ENCODE assay signal across 28 cellular contexts in genomic region chr20:3199976-3200755, GRCh38. TPM values are rescaled to one million over a fixed set of nuclear protein-coding genes. Genes with fewer than 3 reads are reported as not detected.
DNase-seq lines count a peak whose midpoint lies in the region; ATAC-seq, FAIRE-seq and TF ChIP-seq lines count a peak whose summit lies in the region.
"Had no signal": no experiment of that assay in that cellular context is flagged by ENCODE, and none has a peak within 500 bp of the region (broad histone marks: within the 10 kb centered on the region; RNA-seq: fewer than 3 reads in every experiment).

No MANE protein-coding gene starts in this region.

- no peak overlapping the region for H3K9ac ChIP-seq in GM12878 (ENCODE audit: control insufficient read depth, insufficient read depth, low read length)

- no peak overlapping the region for H3K4me3 Mint-ChIP-seq in activated naive CD8-positive, alpha-beta T cell
- no peak overlapping the region for H3K4me3 Mint-ChIP-seq in activated naive CD8-positive, alpha-beta T cell treated with anti-CD3 and anti-CD28 coated beads for 36 hours
- no peak overlapping the region for H3K4me3 Mint-ChIP-seq in stimulated activated memory B cell treated with anti-CD40 and anti-IgM and Interleukin-4, amounts not matched to agents 10 μg/mL and 1 μg/mL and 100 μg/mL, for 72 hours
- H3K4me3 Mint-ChIP-seq: natural killer cell treated with Interleukin-12 subunit alpha and Interleukin-12 subunit beta and Interleukin-15 and Interleukin-18, amount 100 ng/mL, for 72 hours; stimulated activated naive CD8-positive, alpha-beta T cell treated with anti-CD3 and anti-CD28 coated beads, Interleukin-15, Interleukin-2, amounts not matched to agents 100 ng/mL and 50 ng/mL, for 24 hours; T-helper 2 cell treated with Interferon-gamma antibody and Interleukin-4, amounts not matched to agents 5 μg/mL and 100 μg/mL, for 36 hours had no signal

- no peaks in the 10 kb centered on the region for H3K27me3 Mint-ChIP-seq in activated naive CD8-positive, alpha-beta T cell
- no peaks in the 10 kb centered on the region for H3K27me3 Mint-ChIP-seq in activated naive CD8-positive, alpha-beta T cell treated with anti-CD3 and anti-CD28 coated beads for 36 hours
- H3K27me3 Mint-ChIP-seq in stimulated activated memory B cell treated with anti-CD40 and anti-IgM and Interleukin-4, amounts not matched to agents 10 μg/mL and 1 μg/mL and 100 μg/mL, for 72 hours, result no peaks in the 10 kb centered on the region
- H3K27me3 Mint-ChIP-seq: IgD-negative memory B cell; natural killer cell treated with Interleukin-12 subunit alpha and Interleukin-12 subunit beta and Interleukin-15 and Interleukin-18, amount 100 ng/mL, for 72 hours; stimulated activated naive CD8-positive, alpha-beta T cell treated with anti-CD3 and anti-CD28 coated beads, Interleukin-15, Interleukin-2, amounts not matched to agents 100 ng/mL and 50 ng/mL, for 24 hours had no signal

- FAIRE-seq in GM12878 (lab: Jason Lieb, UNC), result no peak
- FAIRE-seq: endothelial cell of umbilical vein, frontal cortex, urothelium cell line had no signal

- peaks cover 11% of the 10 kb centered on the region for H3K36me3 Mint-ChIP-seq in activated naive CD8-positive, alpha-beta T cell
- H3K36me3 Mint-ChIP-seq in activated naive CD8-positive, alpha-beta T cell treated with anti-CD3 and anti-CD28 coated beads for 36 hours, result peaks cover 33% of the 10 kb centered on the region
- peaks cover 41% of the 10 kb centered on the region for H3K36me3 Mint-ChIP-seq in stimulated activated memory B cell treated with anti-CD40 and anti-IgM and Interleukin-4, amounts not matched to agents 10 μg/mL and 1 μg/mL and 100 μg/mL, for 72 hours

- CTCF ChIA-PET in GM10248 (lab: Yijun Ruan, JAX), result interaction anchor here (1.1 to 1.3 kb wide), 2 partner anchors 18 to 76 kb away, joined by 3 to 5 read pairs; no protein-coding TSS in a partner anchor
- CTCF ChIA-PET in GM12878 (lab: Yijun Ruan, JAX), result no interaction called here

- ATAC-seq in GM12878 (no peak), HG03039 (IDR thresholded peaks at IDR 0.05; ENCODE audit: unreplicated experiment) (no peak)
- no peak for ATAC-seq in stimulated activated memory B cell treated with anti-CD40 and anti-IgM and Interleukin-4, amounts not matched to agents 10 μg/mL and 1 μg/mL and 100 μg/mL, for 72 hours
- ATAC-seq: heart right ventricle; lower lobe of right lung; mucosa of descending colon; natural killer cell treated with Interleukin-12 subunit alpha and Interleukin-12 subunit beta and Interleukin-15 and Interleukin-18, amount 100 ng/mL, for 72 hours had no signal

- no peak for TF ChIP-seq POLR2A in GM12878 (IDR thresholded peaks at IDR 0.05; ENCODE audit: low read depth, low read length)

- BruUV-seq in GM12878 (replicated peaks; lab: Mats Ljungman, UMichigan), result TSS peak; percentile 8

- SMC1A ChIA-PET in GM12878 (lab: Charles Lee; ENCODE audit: uncharacterized antibody, unreplicated experiment), result no interaction called here

- H3K4me1 ChIP-seq in GM12878 (ENCODE audit: control insufficient read depth, insufficient read depth, low read length), result peaks cover 4% of the 10 kb centered on the region
- H3K4me1 ChIP-seq: BE2C had no signal

- H3K27me3 ChIP-seq in GM12878 (replicated peaks in 1 of 2; ENCODE audit: control insufficient read depth in 2 of 2, insufficient read depth in 2 of 2, low read length in 1 of 2), result no peaks in the 10 kb centered on the region
- H3K27me3 ChIP-seq: BE2C, brain microvascular endothelial cell, heart right ventricle had no signal

- 89% methylated on average over 27 of the region's 27 CpGs for WGBS in GM12878 (ENCODE audit: insufficient coverage, insufficient replicate concordance, low lambda C conversion rate, missing lambda C conversion rate)

- peak overlapping the region; percentile 34 for H3K27ac Mint-ChIP-seq in activated naive CD8-positive, alpha-beta T cell
- H3K27ac Mint-ChIP-seq in activated naive CD8-positive, alpha-beta T cell treated with anti-CD3 and anti-CD28 coated beads for 36 hours, result no peak overlapping the region
- peak overlapping the region; percentile 25 for H3K27ac Mint-ChIP-seq in stimulated activated memory B cell treated with anti-CD40 and anti-IgM and Interleukin-4, amounts not matched to agents 10 μg/mL and 1 μg/mL and 100 μg/mL, for 72 hours
- H3K27ac Mint-ChIP-seq: natural killer cell treated with Interleukin-12 subunit alpha and Interleukin-12 subunit beta and Interleukin-15 and Interleukin-18, amount 100 ng/mL, for 72 hours; T-helper 2 cell treated with Interferon-gamma antibody and Interleukin-4, amounts not matched to agents 5 μg/mL and 100 μg/mL, for 36 hours had no signal

- POLR2A ChIA-PET in GM10248 (lab: Yijun Ruan, JAX) (interaction anchor here (1.1 kb wide), 1 partner anchor 11 kb away, joined by 3 read pairs; no protein-coding TSS in a partner anchor), GM12878 (lab: Charles Lee) (no interaction called here)

- peaks cover 22% of the 10 kb centered on the region for H3K79me2 ChIP-seq in GM12878 (ENCODE audit: control insufficient read depth, insufficient read depth, low read length)

- intact Hi-C loops in GM12878 (cut with micrococcal nuclease; ENCODE audit: unreplicated experiment), result loop anchor here (10.0 kb wide), 1 partner anchor 155 kb away; the partner anchor contains the start of genes GNRH2 and MRPS26

- H3K36me3 ChIP-seq in GM12878 (ENCODE audit: control insufficient read depth in 2 of 2, insufficient read depth in 2 of 2, low read length in 1 of 2), result peaks cover 10 to 12% of the 10 kb centered on the region in 2 experiments; a peak in 3 of 4 replicates

- H3K4me1 Mint-ChIP-seq in activated naive CD8-positive, alpha-beta T cell (ENCODE audit: low read depth), result peaks cover 25% of the 10 kb centered on the region
- peaks cover 17% of the 10 kb centered on the region for H3K4me1 Mint-ChIP-seq in activated naive CD8-positive, alpha-beta T cell treated with anti-CD3 and anti-CD28 coated beads for 36 hours
- peaks cover 32% of the 10 kb centered on the region for H3K4me1 Mint-ChIP-seq in stimulated activated memory B cell treated with anti-CD40 and anti-IgM and Interleukin-4, amounts not matched to agents 10 μg/mL and 1 μg/mL and 100 μg/mL, for 72 hours

- no peak for DNase-seq in activated naive CD8-positive, alpha-beta T cell treated with anti-CD3 and anti-CD28 coated beads for 36 hours
- DNase-seq in GM10248 (ENCODE audit: extremely low spot score) (peak; percentile 15), GM12878 (ENCODE audit: low read depth, low spot score) (no peak), cerebellar nuclear complex (lab: John Stamatoyannopoulos, UW) (no peak)
- DNase-seq: ACHN; activated CD4-positive, alpha-beta T cell treated with anti-CD3 and anti-CD28 coated beads for 4 hours; activated gamma-delta T cell; activated T-cell treated with anti-CD3 and anti-CD28 coated beads, Interleukin-2, amount 50 U/mL, for 1 hour; amygdala; BE2C; brain microvascular endothelial cell; DMS53; heart right ventricle; mucosa of descending colon; NCI-H1436 treated with DMSO at 0.1 percent for 48 hours; SHP77 treated with DMSO at 0.1 percent for 48 hours had no signal

- RAD21 ChIA-PET in GM12878 (lab: Charles Lee; ENCODE audit: unreplicated experiment), result no interaction called here

- in situ Hi-C loops in GM12878 (cut with MboI), result no loop called here

- H3K27ac ChIP-seq in GM12878 (ENCODE audit: control insufficient read depth, insufficient read depth), result no peak overlapping the region
- H3K27ac ChIP-seq: brain microvascular endothelial cell, heart right ventricle, lower lobe of right lung, skin epidermis had no signal

- H3K9me3 ChIP-seq in GM12878 (replicated peaks; ENCODE audit: control insufficient read depth, insufficient read depth, low read length), result no peaks in the 10 kb centered on the region
- H3K9me3 ChIP-seq: BE2C, heart right ventricle, lower lobe of right lung, mucosa of descending colon had no signal

- TF ChIP-seq CTCF in GM10248 (IDR thresholded peaks at IDR 0.05; ENCODE audit: control extremely low read depth, extremely low read depth, low read depth, missing control alignments), result no peak
- TF ChIP-seq CTCF in GM12878 (IDR thresholded peaks at IDR 0.05 in 2 of 3, conservative IDR thresholded peaks at IDR 0.05 in 1 of 3; ENCODE audit: control insufficient read depth in 2 of 3, extremely low read depth in 1 of 3, insufficient read depth in 1 of 3, low read depth in 3 of 3, low read length in 3 of 3), result peak in 1 of 3 experiments; percentile 22; a peak in 1 of 6 replicates

- TF ChIP-seq RAD21 in GM12878 (IDR thresholded peaks at IDR 0.05; ENCODE audit: insufficient read depth, low read depth, low read length), result no peak

- H3K9me3 Mint-ChIP-seq in activated naive CD8-positive, alpha-beta T cell (ENCODE audit: low read depth), result no peaks in the 10 kb centered on the region
- no peaks in the 10 kb centered on the region for H3K9me3 Mint-ChIP-seq in activated naive CD8-positive, alpha-beta T cell treated with anti-CD3 and anti-CD28 coated beads for 36 hours
- no peaks in the 10 kb centered on the region for H3K9me3 Mint-ChIP-seq in stimulated activated memory B cell treated with anti-CD40 and anti-IgM and Interleukin-4, amounts not matched to agents 10 μg/mL and 1 μg/mL and 100 μg/mL, for 72 hours
- H3K9me3 Mint-ChIP-seq: IgD-negative memory B cell; natural killer cell treated with Interleukin-12 subunit alpha and Interleukin-12 subunit beta and Interleukin-15 and Interleukin-18, amount 100 ng/mL, for 72 hours; stimulated activated naive CD8-positive, alpha-beta T cell treated with anti-CD3 and anti-CD28 coated beads, Interleukin-15, Interleukin-2, amounts not matched to agents 100 ng/mL and 50 ng/mL, for 24 hours; T-helper 2 cell treated with Interferon-gamma antibody and Interleukin-4, amounts not matched to agents 5 μg/mL and 100 μg/mL, for 36 hours had no signal

- TF ChIP-seq EP300 in GM12878 (IDR thresholded peaks at IDR 0.05; ENCODE audit: borderline replicate concordance in 1 of 2, control insufficient read depth in 1 of 2, low read depth in 2 of 2, low read length in 2 of 2), result no peak

- H4K20me1 ChIP-seq in GM12878 (ENCODE audit: control insufficient read depth, insufficient read depth), result no peaks in the 10 kb centered on the region

- no peak overlapping the region for H3K4me2 ChIP-seq in GM12878 (ENCODE audit: control insufficient read depth, insufficient read depth)

- H3K4me3 ChIP-seq in GM12878, result no peak overlapping the region
- H3K4me3 ChIP-seq: heart right ventricle, lower lobe of right lung, mucosa of descending colon, skin epidermis had no signal

- H2AFZ ChIP-seq in GM12878 (ENCODE audit: control insufficient read depth, low read depth, low read length), result no peak overlapping the region

RNA-seq across cellular contexts. Expression of gene DDRGK1, which starts 4.3 kb away (rescaled TPM):
- 10 to 100 TPM; 58.8 to 62.0 TPM for total RNA-seq in activated naive CD8-positive, alpha-beta T cell treated with anti-CD3 and anti-CD28 coated beads for 36 hours
- 81.6 and 86.8 TPM in 2 replicates for total RNA-seq in GM12878 (2013; cell fraction: nucleolus; rRNA removed)
- total RNA-seq in GM12878 (2014; rRNA removed), result 38.7 and 41.1 TPM in 2 replicates
- 28.3 and 31.2 TPM in 2 replicates for total RNA-seq in GM12878 (2014; rRNA removed; fragmentation: Illumina TruSeq; extraction: Trizol)
- 40.2 and 55.2 TPM in 2 replicates for total RNA-seq in GM12878 (2021)
- polyA plus RNA-seq in GM12878 (2011; ENCODE audit: low read depth), result 25.0 TPM
- 27.8 and 40.7 TPM in 2 replicates for polyA plus RNA-seq in GM12878 (2011; rRNA removed)
- 40.9 and 41.6 TPM in 2 replicates for polyA plus RNA-seq in GM12878 (2011; cell fraction: cytosol; rRNA removed)
- polyA plus RNA-seq in GM12878 (2011; cell fraction: nucleus; rRNA removed), result 77.0 and 80.1 TPM in 2 replicates
- polyA plus RNA-seq in GM12878 (2012), result 34.0 and 39.2 TPM in 2 replicates
- polyA plus RNA-seq in GM12878 (2014; fragmentation: Illumina TruSeq; extraction: Trizol), result 9.5 and 21.0 TPM in 2 replicates
- 1 to 10 TPM; 4.0 to 8.9 TPM for polyA plus RNA-seq in GM12878 (2014; fragmentation: Nextera tagmentation; extraction: Ambion mirVana)
- polyA plus RNA-seq in GM12878 (2014; rRNA removed), result 40.8 and 45.0 TPM in 2 replicates
- polyA plus RNA-seq in GM12878 (2016; fragmentation: Nextera tagmentation; extraction: Ambion mirVana), result 10 to 100 TPM; 42.0 to 49.5 TPM
- 14.2 and 17.7 TPM in 2 replicates for polyA minus RNA-seq in GM12878 (2011; rRNA and poly(A)+ RNA removed)
- polyA minus RNA-seq in GM12878 (2011; cell fraction: cytosol; rRNA and poly(A)+ RNA removed), result 10.0 and 19.3 TPM in 2 replicates
- 10.9 and 14.4 TPM in 2 replicates for polyA minus RNA-seq in GM12878 (2011; cell fraction: nucleus; rRNA and poly(A)+ RNA removed)

RNA-seq across cellular contexts. Expression of gene ITPA, which starts 9.1 kb away (rescaled TPM):
- total RNA-seq in activated naive CD8-positive, alpha-beta T cell treated with anti-CD3 and anti-CD28 coated beads for 36 hours, result 10 to 100 TPM; 70.7 to 74.0 TPM
- 19.1 and 22.1 TPM in 2 replicates for total RNA-seq in GM12878 (2013; cell fraction: nucleolus; rRNA removed)
- 79.8 and 91.8 TPM in 2 replicates for total RNA-seq in GM12878 (2014; rRNA removed)
- 46.5 and 48.4 TPM in 2 replicates for total RNA-seq in GM12878 (2014; rRNA removed; fragmentation: Illumina TruSeq; extraction: Trizol)
- total RNA-seq in GM12878 (2021), result 78.7 and 86.1 TPM in 2 replicates
- 25.0 TPM for polyA plus RNA-seq in GM12878 (2011; ENCODE audit: low read depth)
- polyA plus RNA-seq in GM12878 (2011; rRNA removed), result 29.1 and 38.5 TPM in 2 replicates
- polyA plus RNA-seq in GM12878 (2011; cell fraction: cytosol; rRNA removed), result 54.5 and 77.0 TPM in 2 replicates
- polyA plus RNA-seq in GM12878 (2011; cell fraction: nucleus; rRNA removed), result 44.6 and 49.7 TPM in 2 replicates
- polyA plus RNA-seq in GM12878 (2012), result 43.1 and 47.7 TPM in 2 replicates
- polyA plus RNA-seq in GM12878 (2014; fragmentation: Illumina TruSeq; extraction: Trizol), result 30.8 and 44.4 TPM in 2 replicates
- polyA plus RNA-seq in GM12878 (2014; fragmentation: Nextera tagmentation; extraction: Ambion mirVana), result 10 to 100 TPM in 1 of 2 experiments, 1 to 10 TPM in 1; 5.5 to 30.2 TPM
- polyA plus RNA-seq in GM12878 (2014; rRNA removed), result 91.2 and 103 TPM in 2 replicates
- polyA plus RNA-seq in GM12878 (2016; fragmentation: Nextera tagmentation; extraction: Ambion mirVana), result 100 to 1,000 TPM; 112 to 124 TPM
- polyA minus RNA-seq in GM12878 (2011; rRNA and poly(A)+ RNA removed), result 8.0 and 22.7 TPM in 2 replicates
- 6.1 and 6.5 TPM in 2 replicates for polyA minus RNA-seq in GM12878 (2011; cell fraction: cytosol; rRNA and poly(A)+ RNA removed)
- 3.1 and 7.1 TPM in 2 replicates for polyA minus RNA-seq in GM12878 (2011; cell fraction: nucleus; rRNA and poly(A)+ RNA removed)

RNA-seq across cellular contexts. Expression of gene LZTS3, which starts 26.8 kb away (rescaled TPM):
- total RNA-seq in activated naive CD8-positive, alpha-beta T cell treated with anti-CD3 and anti-CD28 coated beads for 36 hours, result 1 to 10 TPM; 1.6 TPM
- total RNA-seq in GM12878 (2013; cell fraction: nucleolus; rRNA removed), result 4.6 and 5.1 TPM in 2 replicates
- total RNA-seq in GM12878 (2014; rRNA removed), result 0.33 and 0.56 TPM in 2 replicates
- total RNA-seq in GM12878 (2014; rRNA removed; fragmentation: Illumina TruSeq; extraction: Trizol), result 0.18 TPM in 2 replicates
- total RNA-seq in GM12878 (2021), result 0.44 and 0.48 TPM in 2 replicates
- polyA plus RNA-seq in GM12878 (2011; ENCODE audit: low read depth), result 0.68 TPM
- 0.37 and 0.64 TPM in 2 replicates for polyA plus RNA-seq in GM12878 (2011; rRNA removed)
- 0.90 and 0.95 TPM in 2 replicates for polyA plus RNA-seq in GM12878 (2011; cell fraction: cytosol; rRNA removed)
- 3.2 and 3.5 TPM in 2 replicates for polyA plus RNA-seq in GM12878 (2011; cell fraction: nucleus; rRNA removed)
- polyA plus RNA-seq in GM12878 (2012), result 1.4 and 1.7 TPM in 2 replicates
- polyA plus RNA-seq in GM12878 (2014; fragmentation: Illumina TruSeq; extraction: Trizol), result 0.08 and 0.26 TPM in 2 replicates
- under 1 TPM; 0.03 to 0.04 TPM for polyA plus RNA-seq in GM12878 (2014; fragmentation: Nextera tagmentation; extraction: Ambion mirVana)
- polyA plus RNA-seq in GM12878 (2014; rRNA removed), result 0.48 and 0.90 TPM in 2 replicates
- polyA plus RNA-seq in GM12878 (2016; fragmentation: Nextera tagmentation; extraction: Ambion mirVana), result under 1 TPM; 0.08 to 0.11 TPM
- polyA minus RNA-seq in GM12878 (2011; rRNA and poly(A)+ RNA removed), result 0.51 and 1.3 TPM in 2 replicates
- polyA minus RNA-seq in GM12878 (2011; cell fraction: cytosol; rRNA and poly(A)+ RNA removed), result not detected in 2 replicates
- polyA minus RNA-seq in GM12878 (2011; cell fraction: nucleus; rRNA and poly(A)+ RNA removed), result 0.36 and 0.67 TPM in 2 replicates

RNA-seq across cellular contexts. Expression of gene SLC4A11, which starts 38.8 kb away (rescaled TPM):
- 1 to 10 TPM; 1.8 to 2.9 TPM for total RNA-seq in activated naive CD8-positive, alpha-beta T cell treated with anti-CD3 and anti-CD28 coated beads for 36 hours
- total RNA-seq in GM12878 (2013; cell fraction: nucleolus; rRNA removed), result 0.98 and 1.8 TPM in 2 replicates
- total RNA-seq in GM12878 (2014; rRNA removed) (0.76 and 1.6 TPM in 2 replicates), GM12878 (2014; rRNA removed; fragmentation: Illumina TruSeq; extraction: Trizol) (0.28 and 0.40 TPM in 2 replicates), GM12878 (2021) (1.9 and 2.3 TPM in 2 replicates)
- polyA plus RNA-seq in GM12878 (2011; ENCODE audit: low read depth), result 0.13 TPM
- polyA plus RNA-seq in GM12878 (2011; rRNA removed) (0.07 TPM in 1 of 2 replicates, not detected in the other), GM12878 (2014; fragmentation: Illumina TruSeq; extraction: Trizol) (0.10 and 0.78 TPM in 2 replicates), GM12878 (2014; fragmentation: Nextera tagmentation; extraction: Ambion mirVana) (under 1 TPM; 0.15 to 0.18 TPM), GM12878 (2014; rRNA removed) (1.5 and 2.0 TPM in 2 replicates), GM12878 (2016; fragmentation: Nextera tagmentation; extraction: Ambion mirVana) (1 to 10 TPM; 1.5 to 1.9 TPM)
- 0.08 and 0.09 TPM in 2 replicates for polyA plus RNA-seq in GM12878 (2011; cell fraction: cytosol; rRNA removed)
- polyA plus RNA-seq in GM12878 (2011; cell fraction: nucleus; rRNA removed), result 0.78 and 0.94 TPM in 2 replicates
- polyA plus RNA-seq in GM12878 (2012), result 0.46 TPM in 2 replicates
- polyA minus RNA-seq in GM12878 (2011; rRNA and poly(A)+ RNA removed), result not detected in 2 replicates
- polyA minus RNA-seq in GM12878 (2011; cell fraction: cytosol; rRNA and poly(A)+ RNA removed), result not detected in 2 replicates
- polyA minus RNA-seq in GM12878 (2011; cell fraction: nucleus; rRNA and poly(A)+ RNA removed), result 0.12 and 0.38 TPM in 2 replicates
- polyA plus RNA-seq: IgD-negative memory B cell had no signal

RNA-seq across cellular contexts. Expression of gene FASTKD5, which starts 40.5 kb away (rescaled TPM):
- 10 to 100 TPM; 27.2 to 28.3 TPM for total RNA-seq in activated naive CD8-positive, alpha-beta T cell treated with anti-CD3 and anti-CD28 coated beads for 36 hours
- 28.4 and 29.8 TPM in 2 replicates for total RNA-seq in GM12878 (2013; cell fraction: nucleolus; rRNA removed)
- total RNA-seq in GM12878 (2014; rRNA removed), result 29.8 and 30.4 TPM in 2 replicates
- total RNA-seq in GM12878 (2014; rRNA removed; fragmentation: Illumina TruSeq; extraction: Trizol), result 27.0 and 30.0 TPM in 2 replicates
- 23.7 and 25.5 TPM in 2 replicates for total RNA-seq in GM12878 (2021)
- polyA plus RNA-seq in GM12878 (2011; ENCODE audit: low read depth), result 17.5 TPM
- polyA plus RNA-seq in GM12878 (2011; rRNA removed), result 33.7 and 34.7 TPM in 2 replicates
- polyA plus RNA-seq in GM12878 (2011; cell fraction: cytosol; rRNA removed), result 19.8 and 23.6 TPM in 2 replicates
- 21.2 and 22.2 TPM in 2 replicates for polyA plus RNA-seq in GM12878 (2011; cell fraction: nucleus; rRNA removed)
- 15.4 and 16.5 TPM in 2 replicates for polyA plus RNA-seq in GM12878 (2012)
- 30.0 and 31.4 TPM in 2 replicates for polyA plus RNA-seq in GM12878 (2014; fragmentation: Illumina TruSeq; extraction: Trizol)
- polyA plus RNA-seq in GM12878 (2014; fragmentation: Nextera tagmentation; extraction: Ambion mirVana), result 10 to 100 TPM; 23.3 to 38.5 TPM
- polyA plus RNA-seq in GM12878 (2014; rRNA removed), result 24.0 and 28.0 TPM in 2 replicates
- polyA plus RNA-seq in GM12878 (2016; fragmentation: Nextera tagmentation; extraction: Ambion mirVana), result 10 to 100 TPM; 39.0 to 41.0 TPM
- 32.0 and 33.2 TPM in 2 replicates for polyA minus RNA-seq in GM12878 (2011; rRNA and poly(A)+ RNA removed)
- polyA minus RNA-seq in GM12878 (2011; cell fraction: cytosol; rRNA and poly(A)+ RNA removed), result 9.6 and 13.2 TPM in 2 replicates
- 10.4 and 14.2 TPM in 2 replicates for polyA minus RNA-seq in GM12878 (2011; cell fraction: nucleus; rRNA and poly(A)+ RNA removed)
